Comparison of ENCODE assay signal across 8 cellular contexts in the genomic region with DNA sequence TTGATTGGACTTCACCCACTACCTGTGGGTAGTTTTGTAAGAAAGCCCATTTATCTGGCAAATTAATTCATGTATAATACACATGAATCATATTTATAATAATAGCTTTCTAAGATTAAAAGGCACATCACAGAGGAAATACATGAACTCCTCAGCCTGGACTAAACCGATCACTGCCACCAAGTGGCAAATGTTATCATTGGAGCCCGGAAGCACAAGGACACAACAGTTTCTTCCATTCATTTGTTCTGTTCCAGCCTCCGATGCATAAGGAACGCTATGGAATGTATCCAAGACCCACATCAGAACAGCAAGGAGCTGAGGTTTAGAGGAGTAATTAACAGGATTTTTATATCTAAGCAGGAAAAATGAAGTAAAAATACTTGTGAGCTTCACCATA. TPM values are rescaled to one million over a fixed set of nuclear protein-coding genes. Genes with fewer than 3 reads are reported as not detected.
DNase-seq lines count a peak whose midpoint lies in the region; ATAC-seq and TF ChIP-seq lines count a peak whose summit lies in the region.

No MANE protein-coding gene starts in this region.

- intact Hi-C loops in A673 (cut with micrococcal nuclease; ENCODE audit: unreplicated experiment) (loop anchor here (2.0 kb wide), 1 partner anchor 216 kb away; no protein-coding TSS in a partner anchor), psoas muscle (cut with DNase I) (no loop called here)
- intact Hi-C loops in activated T-helper 2 cell treated with anti-CD3 and anti-CD28 coated beads, Interferon-gamma antibody, Interleukin-2, Interleukin-4, amounts not matched to agents 10 μg/mL and 5 μg/mL and 100 μg/mL, durations not matched to agents 14 hours and 24 hours and 36 hours (cut with micrococcal nuclease) = loop anchor here (1.0 kb wide), 1 partner anchor 216 kb away; no protein-coding TSS in a partner anchor

- no peak overlapping the region for H3K4me3 Mint-ChIP-seq in activated T-helper 2 cell treated with anti-CD3 and anti-CD28 coated beads, Interferon-gamma antibody, Interleukin-2, Interleukin-4, amounts not matched to agents 10 μg/mL and 5 μg/mL and 100 μg/mL, durations not matched to agents 14 hours and 24 hours and 36 hours (ENCODE audit: low read depth)

- POLR2A ChIA-PET in A673 (lab: Charles Lee; ENCODE audit: low non-redundant PET) = no interaction called here

- DNase-seq in A673 (ENCODE audit: low spot score) = peak; percentile 47
- DNase-seq in GDM1 (lab: John Stamatoyannopoulos, UW) = peak; percentile 9
- DNase-seq in fibroblast of gingiva (ENCODE audit: low read depth) = peak; percentile 49
- no peak for DNase-seq in psoas muscle
- DNase-seq in NCI-H345 (lab: John Stamatoyannopoulos, UW) = no peak
- DNase-seq in activated T-helper 2 cell treated with anti-CD3 and anti-CD28 coated beads, Interferon-gamma antibody, Interleukin-2, Interleukin-4, amounts not matched to agents 10 μg/mL and 5 μg/mL and 100 μg/mL, durations not matched to agents 14 hours and 24 hours and 36 hours (ENCODE audit: low spot score) = no peak

- no peaks in the 10 kb centered on the region for H3K36me3 ChIP-seq in A673 (ENCODE audit: insufficient read depth, low read length, poor library complexity, severe bottlenecking)
- H3K36me3 ChIP-seq in OCI-LY3 (replicated peaks; ENCODE audit: low read depth, low read length) = no peaks in the 10 kb centered on the region
- no peaks in the 10 kb centered on the region for H3K36me3 ChIP-seq in psoas muscle (ENCODE audit: insufficient read depth in 1 of 2, low read depth in 1 of 2)

- no TSS peak for BruUV-seq in A673 (replicated peaks; lab: Mats Ljungman, UMichigan)

- no peak overlapping the region for H3K27ac Mint-ChIP-seq in activated T-helper 2 cell treated with anti-CD3 and anti-CD28 coated beads, Interferon-gamma antibody, Interleukin-2, Interleukin-4, amounts not matched to agents 10 μg/mL and 5 μg/mL and 100 μg/mL, durations not matched to agents 14 hours and 24 hours and 36 hours

- H3K27ac ChIP-seq in A673 (ENCODE audit: low read depth, low read length, poor library complexity, severe bottlenecking) = no peak overlapping the region
- no peak overlapping the region for H3K27ac ChIP-seq in OCI-LY3 (ENCODE audit: low read length)
- H3K27ac ChIP-seq in psoas muscle = no peak overlapping the region

- peak overlapping the region; percentile 44 for H3K4me2 ChIP-seq in OCI-LY3 (ENCODE audit: low read length)

- no peaks in the 10 kb centered on the region for H3K27me3 ChIP-seq in A673 (replicated peaks; ENCODE audit: insufficient read depth, low read depth, low read length, poor library complexity)
- peaks cover 31% of the 10 kb centered on the region for H3K27me3 ChIP-seq in OCI-LY3 (ENCODE audit: low read depth, low read length)
- no peaks in the 10 kb centered on the region for H3K27me3 ChIP-seq in psoas muscle (ENCODE audit: insufficient read depth in 3 of 3, low read length in 2 of 3)

- ATAC-seq in HG02759 (IDR thresholded peaks at IDR 0.05; ENCODE audit: unreplicated experiment) = peak; percentile 79
- no peak for ATAC-seq in psoas muscle

- no peaks in the 10 kb centered on the region for H4K20me1 ChIP-seq in OCI-LY3 (ENCODE audit: insufficient read depth, low read length)

- peaks cover 16% of the 10 kb centered on the region for H3K27me3 Mint-ChIP-seq in activated T-helper 2 cell treated with anti-CD3 and anti-CD28 coated beads, Interferon-gamma antibody, Interleukin-2, Interleukin-4, amounts not matched to agents 10 μg/mL and 5 μg/mL and 100 μg/mL, durations not matched to agents 14 hours and 24 hours and 36 hours (ENCODE audit: low read depth)

- peaks cover 2% of the 10 kb centered on the region for H3K4me1 Mint-ChIP-seq in activated T-helper 2 cell treated with anti-CD3 and anti-CD28 coated beads, Interferon-gamma antibody, Interleukin-2, Interleukin-4, amounts not matched to agents 10 μg/mL and 5 μg/mL and 100 μg/mL, durations not matched to agents 14 hours and 24 hours and 36 hours (ENCODE audit: low read depth)

- no peak overlapping the region for H3K9ac ChIP-seq in OCI-LY3 (ENCODE audit: low read length)

- no peaks in the 10 kb centered on the region for H3K9me3 Mint-ChIP-seq in activated T-helper 2 cell treated with anti-CD3 and anti-CD28 coated beads, Interferon-gamma antibody, Interleukin-2, Interleukin-4, amounts not matched to agents 10 μg/mL and 5 μg/mL and 100 μg/mL, durations not matched to agents 14 hours and 24 hours and 36 hours

- no peaks in the 10 kb centered on the region for H3K36me3 Mint-ChIP-seq in activated T-helper 2 cell treated with anti-CD3 and anti-CD28 coated beads, Interferon-gamma antibody, Interleukin-2, Interleukin-4, amounts not matched to agents 10 μg/mL and 5 μg/mL and 100 μg/mL, durations not matched to agents 14 hours and 24 hours and 36 hours (ENCODE audit: low read depth)

- TF ChIP-seq CTCF in A673 (conservative IDR thresholded peaks at IDR 0.05; ENCODE audit: low read depth, low read length) (peak; percentile 62), OCI-LY3 (IDR thresholded peaks at IDR 0.05; ENCODE audit: low read depth, low read length) (peak; percentile 54), psoas muscle (IDR thresholded peaks at IDR 0.05) (peak; percentile 17)

- WGBS in psoas muscle, 3 donors = 12 to 18% (median 13%) methylated on average over 4 of the region's 4 CpGs

- no peak overlapping the region for H3K4me3 ChIP-seq in A673 (ENCODE audit: low read depth, low read length, poor library complexity, severe bottlenecking)
- H3K4me3 ChIP-seq in OCI-LY3 (ENCODE audit: low read length) = peak overlapping the region; percentile 52; the same call in 1 of the 2 replicates
- H3K4me3 ChIP-seq in psoas muscle = no peak overlapping the region

- CTCF ChIA-PET in A673 (lab: Charles Lee) = no interaction called here

- no peaks in the 10 kb centered on the region for H3K79me2 ChIP-seq in OCI-LY3 (ENCODE audit: low read length)

- no peaks in the 10 kb centered on the region for H3K9me3 ChIP-seq in A673 (ENCODE audit: low read depth, low read length, poor library complexity, severe bottlenecking)
- no peaks in the 10 kb centered on the region for H3K9me3 ChIP-seq in OCI-LY3 (ENCODE audit: insufficient read depth, low read length)
- no peaks in the 10 kb centered on the region for H3K9me3 ChIP-seq in psoas muscle

- peak overlapping the region; percentile 60; the same call in 1 of the 2 replicates for H2AFZ ChIP-seq in OCI-LY3 (ENCODE audit: low read depth, low read length)

- no peaks in the 10 kb centered on the region for H3K4me1 ChIP-seq in A673 (ENCODE audit: insufficient read depth, low read length, poor library complexity, severe bottlenecking)
- H3K4me1 ChIP-seq in OCI-LY3 (ENCODE audit: low read length) = peaks cover 2% of the 10 kb centered on the region; the same call in 1 of the 2 replicates
- no peaks in the 10 kb centered on the region for H3K4me1 ChIP-seq in psoas muscle

RNA-seq across cellular contexts. Expression of a gene that starts 13.9 kb away (rescaled TPM):
- total RNA-seq in A673 (2021) = 1.4 and 1.6 TPM in 2 replicates
- total RNA-seq in psoas muscle = under 1 TPM; 0.24 to 0.46 (median 0.37) TPM
- polyA plus RNA-seq in psoas muscle = under 1 TPM; 0.03 to 0.17 (median 0.08) TPM
- 0.34 and 0.69 TPM in 2 replicates for total RNA-seq in activated T-helper 2 cell treated with anti-CD3 and anti-CD28 coated beads, Interferon-gamma antibody, Interleukin-2, Interleukin-4, amounts not matched to agents 10 μg/mL and 5 μg/mL and 100 μg/mL, durations not matched to agents 14 hours and 24 hours and 36 hours

Comparison
In these comparisons a context has a peak if more than half of its experiments do, and no peak if none do; other contexts are left out.
1. DNase-seq: peak in A673 (single experiment), GDM1 (single experiment) and fibroblast of gingiva (single experiment); none in psoas muscle (0 of 2), NCI-H345 (single experiment) and activated T-helper 2 cell treated with anti-CD3 and anti-CD28 coated beads, Interferon-gamma antibody, Interleukin-2, Interleukin-4, amounts not matched to agents 10 μg/mL and 5 μg/mL and 100 μg/mL, durations not matched to agents 14 hours and 24 hours and 36 hours (single experiment).
2. intact Hi-C loops: an anchor here in A673 (2.0 kb wide) and activated T-helper 2 cell treated with anti-CD3 and anti-CD28 coated beads, Interferon-gamma antibody, Interleukin-2, Interleukin-4, amounts not matched to agents 10 μg/mL and 5 μg/mL and 100 μg/mL, durations not matched to agents 14 hours and 24 hours and 36 hours (1.0 kb wide); none called in psoas muscle.
3. Peak in every context shown above with its lines, with median percentiles within 50 percentile points of each other: CTCF ChIP-seq.